ENCODE assay signal across 26 cellular contexts in genomic region chr3:182404031-182404430, GRCh38.
"Had no signal": no experiment of that assay in that cellular context is flagged by ENCODE, and none has a peak within 500 bp of the region (broad histone marks: within the 10 kb centered on the region; RNA-seq: fewer than 3 reads in every experiment).

No MANE protein-coding gene starts in this region.

- H3K27me3 ChIP-seq: esophagus squamous epithelium, gastrocnemius medialis, heart right ventricle, left lung had no signal

- H3K27ac ChIP-seq: epithelial cell of prostate, esophagus squamous epithelium, gastrocnemius medialis, heart right ventricle, left lung, lower lobe of right lung had no signal

- DNase-seq: cortex of kidney; effector CD8-positive, alpha-beta T cell; effector memory CD8-positive, alpha-beta T cell; endodermal cell; erythroblast; esophagus squamous epithelium; foreskin fibroblast; foreskin melanocyte; gastrocnemius medialis; glutamatergic neuron; head of caudate nucleus; heart right ventricle; hippocampal formation; left cardiac atrium; left lung; left ventricle myocardium superior; lower lobe of right lung; mesenchymal stem cell; mucosa of descending colon; naive B cell; naive thymus-derived CD8-positive, alpha-beta T cell had no signal

- H3K4me3 ChIP-seq: esophagus squamous epithelium, gastrocnemius medialis, heart right ventricle, left lung, lower lobe of right lung, mucosa of descending colon had no signal

- H3K4me1 ChIP-seq: gastrocnemius medialis, heart right ventricle, left lung, lower lobe of right lung had no signal

- H3K36me3 ChIP-seq: esophagus squamous epithelium, gastrocnemius medialis, heart right ventricle, left lung, lower lobe of right lung had no signal

- FAIRE-seq: endometrium, islet of Langerhans, keratinocyte had no signal

- H3K9me3 ChIP-seq: esophagus squamous epithelium, gastrocnemius medialis, left lung, lower lobe of right lung, mucosa of descending colon had no signal

- ATAC-seq: effector memory CD8-positive, alpha-beta T cell; esophagus mucosa; gastrocnemius medialis; heart right ventricle; left cardiac atrium; left lung; left ventricle myocardium superior; lower lobe of right lung; mucosa of descending colon; naive thymus-derived CD8-positive, alpha-beta T cell had no signal
